Comparison of ENCODE assay signal across 9 cellular contexts in the genomic region with DNA sequence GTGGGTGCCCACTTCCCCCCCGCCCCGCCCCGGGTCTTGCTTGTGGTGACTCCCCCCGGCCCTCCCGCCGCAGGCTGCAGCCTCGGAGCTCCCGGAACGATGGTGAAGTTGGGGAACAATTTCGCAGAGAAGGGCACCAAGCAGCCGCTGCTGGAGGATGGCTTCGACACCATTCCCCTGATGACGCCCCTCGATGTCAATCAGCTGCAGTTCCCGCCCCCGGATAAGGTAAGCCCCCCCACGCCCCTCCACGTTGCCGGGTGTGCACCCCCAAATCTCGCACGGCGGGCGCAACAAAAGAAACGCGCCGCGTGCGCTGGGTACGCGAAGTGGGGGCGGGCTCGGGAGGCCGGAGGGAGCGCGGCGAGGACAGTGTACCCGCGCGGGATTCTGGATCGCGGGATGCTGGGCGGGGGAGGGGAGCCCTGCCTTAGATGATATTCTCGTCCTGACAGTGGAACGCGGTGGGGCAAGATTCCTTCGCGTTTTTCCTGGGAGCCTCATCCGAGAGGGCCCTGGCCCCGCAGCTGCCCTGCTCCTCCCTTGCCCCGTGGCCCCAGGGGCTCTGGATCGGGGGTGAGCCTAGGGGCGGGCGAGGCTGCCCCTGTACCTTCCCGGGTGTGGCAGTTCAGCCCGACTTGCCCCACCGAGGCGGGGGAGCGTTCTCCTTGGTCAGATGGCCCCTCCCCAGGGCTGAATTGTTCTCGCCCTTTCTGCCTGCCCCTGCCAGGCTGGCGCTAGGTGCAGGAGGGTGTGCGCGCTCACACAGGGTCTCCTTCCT. TPM values are rescaled to one million over a fixed set of nuclear protein-coding genes. Genes with fewer than 3 reads are reported as not detected.
DNase-seq lines count a peak whose midpoint lies in the region; ATAC-seq and TF ChIP-seq lines count a peak whose summit lies in the region.
"Had no signal": no experiment of that assay in that cellular context is flagged by ENCODE, and none has a peak within 500 bp of the region (broad histone marks: within the 10 kb centered on the region; RNA-seq: fewer than 3 reads in every experiment).

No MANE protein-coding gene starts in this region.

- H3K9me3 ChIP-seq in BLaER1 treated with 17β-estradiol and CSF1 and Interleukin-3, amounts not matched to agents 10 nM and 100 nM (replicated peaks in 1 of 11): no peaks in the 10 kb centered on the region
- no peaks in the 10 kb centered on the region for H3K9me3 ChIP-seq in IMR-90 (ENCODE audit: control insufficient read depth, insufficient read depth, low read length)

- peak overlapping the region; percentile 62 to 80 (median 70) for H3K4me3 ChIP-seq in BLaER1 treated with 17β-estradiol and CSF1 and Interleukin-3, amounts not matched to agents 10 nM and 100 nM
- peak overlapping the region; percentile 59; the same call in 1 of the 2 replicates for H3K4me3 ChIP-seq in IMR-90 (ENCODE audit: insufficient read depth, low read depth, low read length)

- H3K4ac ChIP-seq in IMR-90 (ENCODE audit: low read depth, low read length): no peak overlapping the region

- H3K36me3 Mint-ChIP-seq in natural killer cell treated with Interleukin-12 subunit alpha and Interleukin-12 subunit beta and Interleukin-15 and Interleukin-18, amount 100 ng/mL, for 72 hours: no peaks in the 10 kb centered on the region

- H3K27me3 ChIP-seq in BLaER1 treated with 17β-estradiol and CSF1 and Interleukin-3, amounts not matched to agents 10 nM and 100 nM: peaks cover 70 to 88% (median 84%) of the 10 kb centered on the region in 11 experiments
- H3K27me3 ChIP-seq in IMR-90 (ENCODE audit: control insufficient read depth, insufficient read depth, low read length): peaks cover 81% of the 10 kb centered on the region

- peaks cover 25 to 38% (median 36%) of the 10 kb centered on the region in 10 experiments for H3K4me1 ChIP-seq in BLaER1 treated with 17β-estradiol and CSF1 and Interleukin-3, amounts not matched to agents 10 nM and 100 nM
- peaks cover 4% of the 10 kb centered on the region; the same call in 1 of the 2 replicates for H3K4me1 ChIP-seq in IMR-90 (ENCODE audit: control insufficient read depth, insufficient read depth, low read length)

- peaks cover 23 to 37% of the 10 kb centered on the region in 2 donors for H3K27me3 Mint-ChIP-seq in natural killer cell treated with Interleukin-12 subunit alpha and Interleukin-12 subunit beta and Interleukin-15 and Interleukin-18, amount 100 ng/mL, for 72 hours

- H3K4me1 Mint-ChIP-seq in natural killer cell treated with Interleukin-12 subunit alpha and Interleukin-12 subunit beta and Interleukin-15 and Interleukin-18, amount 100 ng/mL, for 72 hours (ENCODE audit: low read depth in 2 of 2): peaks cover 0 to 13% of the 10 kb centered on the region in 2 donors

- H2AK5ac ChIP-seq in IMR-90 (ENCODE audit: low read depth, low read length): no peak overlapping the region

- dilution Hi-C loops in IMR-90 (cut with HindIII; ENCODE audit: low sequenced_read_pairs, unreplicated experiment): no loop called here

- H4K20me1 ChIP-seq in BLaER1 treated with 17β-estradiol and CSF1 and Interleukin-3, amounts not matched to agents 10 nM and 100 nM: peaks cover 0 to 48% (median 24%) of the 10 kb centered on the region in 11 experiments; a peak in 17 of 22 replicates
- H4K20me1 ChIP-seq in IMR-90 (ENCODE audit: insufficient read depth, low read length): no peaks in the 10 kb centered on the region; the same call in 1 of the 2 replicates

- peak overlapping the region; percentile 99 to 100 (median 100) for H3K4me2 ChIP-seq in BLaER1 treated with 17β-estradiol and CSF1 and Interleukin-3, amounts not matched to agents 10 nM and 100 nM
- peak overlapping the region; percentile 85; the same call in 1 of the 2 replicates for H3K4me2 ChIP-seq in IMR-90 (ENCODE audit: low read depth, low read length)

- H3K9ac ChIP-seq in BLaER1 treated with 17β-estradiol and CSF1 and Interleukin-3, amounts not matched to agents 10 nM and 100 nM: peak overlapping the region in 5 of 11 experiments; percentile 29 to 64 (median 35); a peak in 6 of 22 replicates
- no peak overlapping the region for H3K9ac ChIP-seq in IMR-90 (ENCODE audit: low read depth, low read length)

- H2BK120ac ChIP-seq in IMR-90 (ENCODE audit: low read depth, low read length): no peak overlapping the region

- H3K27ac ChIP-seq in BLaER1 treated with 17β-estradiol and CSF1 and Interleukin-3, amounts not matched to agents 10 nM and 100 nM: no peak overlapping the region
- H3K27ac ChIP-seq in IMR-90 (ENCODE audit: insufficient read depth, low read length): no peak overlapping the region

- TF ChIP-seq POLR2A in IMR-90 (IDR thresholded peaks at IDR 0.05; ENCODE audit: low read depth, low read length): no peak

- H2BK15ac ChIP-seq in IMR-90 (ENCODE audit: low read depth, low read length): no peak overlapping the region

- H2AK9ac ChIP-seq in IMR-90 (replicated peaks; ENCODE audit: low read depth, low read length, poor library complexity): peak overlapping the region; percentile 6

- H2BK5ac ChIP-seq in IMR-90 (ENCODE audit: low read depth, low read length, poor library complexity, severe bottlenecking): no peak overlapping the region

- H3K9me1 ChIP-seq in IMR-90 (ENCODE audit: insufficient read depth, low read length): no peaks in the 10 kb centered on the region

- DNase-seq in IMR-90: no peak
- peak; percentile 39 for DNase-seq in cerebellum (ENCODE audit: low spot score)
- DNase-seq in natural killer cell treated with Interleukin-12 subunit alpha and Interleukin-12 subunit beta and Interleukin-15 and Interleukin-18, amount 100 ng/mL, for 72 hours (ENCODE audit: low spot score): no peak
- DNase-seq in HuH-7 (ENCODE audit: low spot score): no peak

- peak overlapping the region; percentile 21 for H2AFZ ChIP-seq in IMR-90 (replicated peaks; ENCODE audit: low read length, poor library complexity)

- H3K36me3 ChIP-seq in BLaER1 treated with 17β-estradiol and CSF1 and Interleukin-3, amounts not matched to agents 10 nM and 100 nM: no peaks in the 10 kb centered on the region
- H3K36me3 ChIP-seq in IMR-90 (ENCODE audit: control insufficient read depth, insufficient read depth, low read length): no peaks in the 10 kb centered on the region; the same call in 1 of the 2 replicates

- in situ Hi-C loops in IMR-90 (cut with MboI; ENCODE audit: low sequenced_read_pairs): no loop called here

- no peaks in the 10 kb centered on the region for H3K79me1 ChIP-seq in IMR-90 (ENCODE audit: low read depth in 1 of 2, low read length in 2 of 2)

- H3K9me3 Mint-ChIP-seq in natural killer cell treated with Interleukin-12 subunit alpha and Interleukin-12 subunit beta and Interleukin-15 and Interleukin-18, amount 100 ng/mL, for 72 hours: no peaks in the 10 kb centered on the region

- BruUV-seq in IMR-90 (replicated peaks; lab: Mats Ljungman, UMichigan): no TSS peak

- no peak overlapping the region for H4K91ac ChIP-seq in IMR-90 (ENCODE audit: insufficient read depth, low read depth, low read length)

- no peak overlapping the region for H3K18ac ChIP-seq in IMR-90 (ENCODE audit: low read depth, low read length)

- H4K5ac ChIP-seq in IMR-90 (ENCODE audit: low read depth, low read length): no peak overlapping the region

- WGBS in IMR-90 (ENCODE audit: extremely low coverage in 2 of 2, insufficient read length in 1 of 2), 2 experiments: 19% methylated on average over 8 of the region's 62 CpGs; no CpG with 5 or more reads in 1 of the 2 experiments

- intact Hi-C loops in IMR-90 (cut with micrococcal nuclease): no loop called here

- TF ChIP-seq RAD21 in IMR-90 (IDR thresholded peaks at IDR 0.05; ENCODE audit: low read length): no peak

- CTCF ChIA-PET in IMR-90 (lab: Yijun Ruan, JAX): no interaction called here

- H2BK20ac ChIP-seq in IMR-90 (ENCODE audit: low read depth, low read length): no peak overlapping the region

- no peak overlapping the region for H3K23ac ChIP-seq in IMR-90 (ENCODE audit: low read depth, low read length)

- ATAC-seq in IMR-90 (ENCODE audit: low read depth): peak; percentile 4; the same call in 1 of the 2 replicates
- ATAC-seq in natural killer cell treated with Interleukin-12 subunit alpha and Interleukin-12 subunit beta and Interleukin-15 and Interleukin-18, amount 100 ng/mL, for 72 hours: no peak
- ATAC-seq in GM19351 (IDR thresholded peaks at IDR 0.05; ENCODE audit: unreplicated experiment): no peak
- ATAC-seq in HG02852 (IDR thresholded peaks at IDR 0.05; ENCODE audit: unreplicated experiment): no peak
- no peak for ATAC-seq in HG02981 (IDR thresholded peaks at IDR 0.05; ENCODE audit: unreplicated experiment)

- no peak overlapping the region for H3K56ac ChIP-seq in IMR-90 (ENCODE audit: extremely low read depth, insufficient read depth, low read length)

- peak overlapping the region; percentile 44 for H3K4me3 Mint-ChIP-seq in natural killer cell treated with Interleukin-12 subunit alpha and Interleukin-12 subunit beta and Interleukin-15 and Interleukin-18, amount 100 ng/mL, for 72 hours

- no peak overlapping the region for H3K27ac Mint-ChIP-seq in natural killer cell treated with Interleukin-12 subunit alpha and Interleukin-12 subunit beta and Interleukin-15 and Interleukin-18, amount 100 ng/mL, for 72 hours

- no peak for TF ChIP-seq CTCF in IMR-90 (conservative IDR thresholded peaks at IDR 0.05; ENCODE audit: low read depth, low read length)

- no peak overlapping the region for H4K8ac ChIP-seq in IMR-90 (ENCODE audit: low read depth in 2 of 2, low read length in 2 of 2)

- POLR2A ChIA-PET in IMR-90 (lab: Charles Lee; ENCODE audit: unreplicated experiment): no interaction called here

- no peak overlapping the region for H3K14ac ChIP-seq in IMR-90 (replicated peaks; ENCODE audit: low read depth, low read length)

TF ChIP-seq in IMR-90, 13 proteins besides CTCF, POLR2A, EP300 and RAD21 (continues in another document):
- no peak for TF ChIP-seq BHLHE40 (IDR thresholded peaks at IDR 0.05; ENCODE audit: low read depth, low read length)
- no peak for TF ChIP-seq CHD1 (IDR thresholded peaks at IDR 0.05; ENCODE audit: low read depth, low read length)
- TF ChIP-seq USF2 (IDR thresholded peaks at IDR 0.05; ENCODE audit: low read depth, low read length): no peak
- no peak for TF ChIP-seq FOS (IDR thresholded peaks at IDR 0.05; ENCODE audit: low read depth, low read length)
- no peak for TF ChIP-seq MXI1 (IDR thresholded peaks at IDR 0.05; ENCODE audit: borderline replicate concordance, low read depth, low read length)
- TF ChIP-seq SMC3 (IDR thresholded peaks at IDR 0.05; ENCODE audit: low read depth, low read length): no peak
- TF ChIP-seq NFE2L2 (IDR thresholded peaks at IDR 0.05; ENCODE audit: low read depth, low read length): no peak

RNA-seq across cellular contexts. Expression of gene NSG1, which starts 0.8 kb away (rescaled TPM):
- total RNA-seq in IMR-90 (2012; rRNA removed) (0.56 and 0.72 TPM in 2 replicates), cerebellum (223 TPM)
- polyA plus RNA-seq in IMR-90 (2012; rRNA removed): 0.90 and 1.6 TPM in 2 replicates
- 0.76 and 1.1 TPM in 2 replicates for polyA plus RNA-seq in IMR-90 (2012; cell fraction: cytosol; rRNA removed)
- 0.25 and 0.38 TPM in 2 replicates for polyA plus RNA-seq in IMR-90 (2012; cell fraction: nucleus; rRNA removed; ENCODE audit: low replicate concordance)
- total RNA-seq in natural killer cell treated with Interleukin-12 subunit alpha and Interleukin-12 subunit beta and Interleukin-15 and Interleukin-18, amount 100 ng/mL, for 72 hours: under 1 TPM in 1 of 2 donors, not detected in 1; 0.38 TPM
- total RNA-seq: RPMI7951 had no signal

Comparison
In these comparisons a context has a peak if more than half of its experiments do, and no peak if none do; other contexts are left out.
1. RNA of gene NSG1, which starts 0.8 kb away (total RNA-seq): 223 TPM in cerebellum (single experiment); 0.56 to 0.72 TPM in IMR-90 and 0.38 TPM in natural killer cell treated with Interleukin-12 subunit alpha and Interleukin-12 subunit beta and Interleukin-15 and Interleukin-18, amount 100 ng/mL, for 72 hours; every median in the first group is over 100 times any median in the second.